Comparison of ENCODE assay signal across 10 cellular contexts in the genomic region with DNA sequence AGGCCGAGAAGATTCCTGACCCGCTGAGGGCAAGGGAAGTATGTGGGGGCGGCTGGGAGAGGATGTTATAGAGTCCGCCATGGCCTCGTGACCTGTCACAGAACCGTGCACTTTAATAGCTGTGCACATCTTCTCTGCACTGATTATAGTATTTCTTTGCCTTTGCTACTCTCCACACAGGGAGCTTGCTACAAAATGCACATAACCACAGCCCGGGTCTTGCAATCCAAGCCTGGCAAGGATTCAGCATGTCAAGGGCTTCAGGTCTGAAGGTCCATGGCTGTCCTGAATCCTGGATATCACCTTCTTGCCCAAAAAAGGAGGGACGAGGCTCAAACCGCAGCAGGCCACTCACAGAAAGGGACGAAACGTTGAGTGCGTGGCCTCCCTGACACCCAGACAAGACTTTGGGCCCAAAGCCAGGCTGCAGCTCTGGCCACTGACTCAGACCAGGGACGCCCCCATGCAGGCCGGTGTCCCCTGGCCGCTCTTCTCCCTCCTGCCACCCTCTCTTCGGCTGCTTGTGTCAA. TPM values are rescaled to one million over a fixed set of nuclear protein-coding genes. Genes with fewer than 3 reads are reported as not detected.
A peak's percentile ranks its signal among the peaks of the same experiment; 100 is the strongest.
DNase-seq lines count a peak whose midpoint lies in the region; ATAC-seq and TF ChIP-seq lines count a peak whose summit lies in the region.
"Had no signal": no experiment of that assay in that cellular context is flagged by ENCODE, and none has a peak within 500 bp of the region (broad histone marks: within the 10 kb centered on the region; RNA-seq: fewer than 3 reads in every experiment).

No MANE protein-coding gene starts in this region.

- H3K9me3 Mint-ChIP-seq in CD4-positive, alpha-beta T cell, result no peaks in the 10 kb centered on the region
- H3K9me3 Mint-ChIP-seq in activated CD8-positive, alpha-beta T cell treated with anti-CD3 and anti-CD28 coated beads, Interleukin-2, amount 10 ng/mL, durations not matched to agents 7 days and 5 days (ENCODE audit: insufficient read depth), result no peaks in the 10 kb centered on the region
- H3K9me3 Mint-ChIP-seq in progenitor cell of endocrine pancreas (ENCODE audit: low read depth), result no peaks in the 10 kb centered on the region

- peaks cover 52% of the 10 kb centered on the region for H3K36me3 Mint-ChIP-seq in CD4-positive, alpha-beta T cell (ENCODE audit: low read depth)
- H3K36me3 Mint-ChIP-seq in activated CD8-positive, alpha-beta T cell treated with anti-CD3 and anti-CD28 coated beads, Interleukin-2, amount 10 ng/mL, durations not matched to agents 7 days and 5 days (ENCODE audit: low read depth), result peaks cover 44% of the 10 kb centered on the region
- H3K36me3 Mint-ChIP-seq in progenitor cell of endocrine pancreas (ENCODE audit: insufficient read depth), result peaks cover 15% of the 10 kb centered on the region

- no peaks in the 10 kb centered on the region for H3F3A ChIP-seq in PC-3 (ENCODE audit: low read length, unreplicated experiment)

- H3K4me1 Mint-ChIP-seq in CD4-positive, alpha-beta T cell (ENCODE audit: low read depth), result peaks cover 22% of the 10 kb centered on the region
- peaks cover 47% of the 10 kb centered on the region for H3K4me1 Mint-ChIP-seq in activated CD8-positive, alpha-beta T cell treated with anti-CD3 and anti-CD28 coated beads, Interleukin-2, amount 10 ng/mL, durations not matched to agents 7 days and 5 days (ENCODE audit: low read depth)
- peaks cover 3% of the 10 kb centered on the region for H3K4me1 Mint-ChIP-seq in progenitor cell of endocrine pancreas (ENCODE audit: low read depth)

- no TSS peak for BruUV-seq in PC-3 (replicated peaks; lab: Mats Ljungman, UMichigan)

- H3K4me2 ChIP-seq in PC-3 (ENCODE audit: low read length), result no peak overlapping the region

- TF ChIP-seq CTCF in CD4-positive, alpha-beta T cell (IDR thresholded peaks at IDR 0.05), result no peak
- TF ChIP-seq CTCF in progenitor cell of endocrine pancreas (IDR thresholded peaks at IDR 0.05; ENCODE audit: unreplicated experiment) (no peak), PC-3 (conservative IDR thresholded peaks at IDR 0.05; ENCODE audit: low read depth, low read length) (no peak)

- peak; percentile 22 for ATAC-seq in CD4-positive, alpha-beta T cell (ENCODE audit: poor library complexity)
- ATAC-seq in activated CD8-positive, alpha-beta T cell treated with anti-CD3 and anti-CD28 coated beads, Interleukin-2, amount 10 ng/mL, durations not matched to agents 7 days and 5 days, result no peak
- peak; percentile 25 for ATAC-seq in Right ventricle myocardium superior (ENCODE audit: poor library complexity)
- no peak for ATAC-seq in PC-3
- ATAC-seq in GM19351 (IDR thresholded peaks at IDR 0.05; ENCODE audit: unreplicated experiment), result no peak
- ATAC-seq in HG03097 (IDR thresholded peaks at IDR 0.05; ENCODE audit: low FRiP score, unreplicated experiment), result no peak

- H3K9ac ChIP-seq in PC-3 (ENCODE audit: low read length), result no peak overlapping the region

- no peak overlapping the region for H3K4me3 Mint-ChIP-seq in CD4-positive, alpha-beta T cell
- H3K4me3 Mint-ChIP-seq in activated CD8-positive, alpha-beta T cell treated with anti-CD3 and anti-CD28 coated beads, Interleukin-2, amount 10 ng/mL, durations not matched to agents 7 days and 5 days, result no peak overlapping the region
- no peak overlapping the region for H3K4me3 Mint-ChIP-seq in progenitor cell of endocrine pancreas (ENCODE audit: low read depth)

- no peak overlapping the region for H3K27ac ChIP-seq in CD4-positive, alpha-beta T cell (ENCODE audit: low read depth, low read length)
- H3K27ac ChIP-seq in PC-3 (ENCODE audit: low read length), result no peak overlapping the region

- peaks cover 4% of the 10 kb centered on the region; the same call in 1 of the 2 replicates for H3K79me2 ChIP-seq in PC-3 (ENCODE audit: low read length)

- DNase-seq in CD4-positive, alpha-beta T cell, result no peak
- DNase-seq in activated CD8-positive, alpha-beta T cell treated with anti-CD3 and anti-CD28 coated beads, Interleukin-2, amount 10 ng/mL, durations not matched to agents 7 days and 5 days, result no peak
- DNase-seq in Right ventricle myocardium superior (no peak), progenitor cell of endocrine pancreas (ENCODE audit: low spot score, unreplicated experiment) (no peak), PC-3 (no peak), AML-193 (lab: John Stamatoyannopoulos, UW) (no peak)
- DNase-seq: NCI-H1436; stimulated activated naive CD4-positive, alpha-beta T cell treated with Interleukin-2 at 50 U/mL for 16 hours had no signal

- H3K36me3 ChIP-seq in PC-3 (ENCODE audit: low read depth, low read length), result peaks cover 44% of the 10 kb centered on the region

- H3K27me3 ChIP-seq in CD4-positive, alpha-beta T cell (ENCODE audit: control insufficient read depth, insufficient read depth, low read length), result no peaks in the 10 kb centered on the region
- H3K27me3 ChIP-seq in PC-3 (ENCODE audit: low read length), result no peaks in the 10 kb centered on the region

- no peak overlapping the region for H3K4me3 ChIP-seq in PC-3 (ENCODE audit: low read length)

- CTCF ChIA-PET in CD4-positive, alpha-beta T cell (lab: Charles Lee), result no interaction called here
- CTCF ChIA-PET in activated CD8-positive, alpha-beta T cell treated with anti-CD3 and anti-CD28 coated beads, Interleukin-2, amount 10 ng/mL, durations not matched to agents 7 days and 5 days (lab: Charles Lee), result no interaction called here
- CTCF ChIA-PET in PC-3 (lab: Charles Lee), result no interaction called here

- intact Hi-C loops in CD4-positive, alpha-beta T cell (cut with DNase I, micrococcal nuclease), result no loop called here
- intact Hi-C loops in Right ventricle myocardium superior (cut with DNase I), result loop anchor here (5.0 kb wide), 1 partner anchor 92 kb away; no protein-coding TSS in a partner anchor
- intact Hi-C loops in PC-3 (cut with micrococcal nuclease), result no loop called here

- 0 out of 2 replicates have a peak, but pooled peaks cover 3% of the 10 kb centered on the region for H3K4me1 ChIP-seq in PC-3 (ENCODE audit: insufficient read depth, low read length)

- no peak overlapping the region for H2AFZ ChIP-seq in PC-3 (ENCODE audit: low read length)

- no peaks in the 10 kb centered on the region for H3K9me2 ChIP-seq in PC-3 (replicated peaks; ENCODE audit: low read length)

- peak overlapping the region; percentile 73 for H3K27ac Mint-ChIP-seq in CD4-positive, alpha-beta T cell
- H3K27ac Mint-ChIP-seq in activated CD8-positive, alpha-beta T cell treated with anti-CD3 and anti-CD28 coated beads, Interleukin-2, amount 10 ng/mL, durations not matched to agents 7 days and 5 days, result peak overlapping the region; percentile 31
- H3K27ac Mint-ChIP-seq in progenitor cell of endocrine pancreas, result peak overlapping the region; percentile 79

- POLR2A ChIA-PET in CD4-positive, alpha-beta T cell (lab: Charles Lee), result no interaction called here
- POLR2A ChIA-PET in activated CD8-positive, alpha-beta T cell treated with anti-CD3 and anti-CD28 coated beads, Interleukin-2, amount 10 ng/mL, durations not matched to agents 7 days and 5 days (lab: Charles Lee), result no interaction called here
- POLR2A ChIA-PET in PC-3 (lab: Charles Lee; ENCODE audit: unreplicated experiment), result no interaction called here

- H3K9me3 ChIP-seq in CD4-positive, alpha-beta T cell (ENCODE audit: control insufficient read depth, low read length), result no peaks in the 10 kb centered on the region
- no peaks in the 10 kb centered on the region for H3K9me3 ChIP-seq in PC-3 (ENCODE audit: low read length)

- no peaks in the 10 kb centered on the region for H3K27me3 Mint-ChIP-seq in CD4-positive, alpha-beta T cell
- no peaks in the 10 kb centered on the region for H3K27me3 Mint-ChIP-seq in activated CD8-positive, alpha-beta T cell treated with anti-CD3 and anti-CD28 coated beads, Interleukin-2, amount 10 ng/mL, durations not matched to agents 7 days and 5 days (ENCODE audit: low read depth)
- no peaks in the 10 kb centered on the region for H3K27me3 Mint-ChIP-seq in progenitor cell of endocrine pancreas

- peaks cover 28% of the 10 kb centered on the region for H4K20me1 ChIP-seq in PC-3 (ENCODE audit: low read length)

RNA-seq across cellular contexts. Expression of a gene that starts 43.7 kb away (rescaled TPM):
- 100 to 1,000 TPM; 194 to 217 TPM for total RNA-seq in CD4-positive, alpha-beta T cell
- 100 to 1,000 TPM; 138 to 148 TPM for total RNA-seq in activated CD8-positive, alpha-beta T cell treated with anti-CD3 and anti-CD28 coated beads, Interleukin-2, amount 10 ng/mL, durations not matched to agents 7 days and 5 days
- 139 TPM for total RNA-seq in Right ventricle myocardium superior
- 368 and 373 TPM in 2 replicates for total RNA-seq in progenitor cell of endocrine pancreas
- total RNA-seq in PC-3 (2014; rRNA removed), result 188 and 215 TPM in 2 replicates

Comparison
In these comparisons a context has a peak if more than half of its experiments do, and no peak if none do; other contexts are left out.
1. ATAC-seq: peak in CD4-positive, alpha-beta T cell (single experiment) and Right ventricle myocardium superior (single experiment); none in activated CD8-positive, alpha-beta T cell treated with anti-CD3 and anti-CD28 coated beads, Interleukin-2, amount 10 ng/mL, durations not matched to agents 7 days and 5 days (single experiment), PC-3 (single experiment), GM19351 (single experiment) and HG03097 (single experiment).
2. Peak in every context shown above with its lines, with median percentiles within 50 percentile points of each other: H3K27ac Mint-ChIP-seq.